Comparison of ENCODE assay signal across 12 cellular contexts in genomic region chr7:148447221-148447845, GRCh38.
DNase-seq lines count a peak whose midpoint lies in the region; ATAC-seq, FAIRE-seq and TF ChIP-seq lines count a peak whose summit lies in the region.
"Had no signal": no experiment of that assay in that cellular context is flagged by ENCODE, and none has a peak within 500 bp of the region (broad histone marks: within the 10 kb centered on the region; RNA-seq: fewer than 3 reads in every experiment).

No MANE protein-coding gene starts in this region.

- H3K18ac ChIP-seq in mesendoderm (ENCODE audit: low read length), result no peak overlapping the region

- no peak overlapping the region for H3K4me2 ChIP-seq in mesendoderm (ENCODE audit: low read length)

- H3K4me3 ChIP-seq in pancreas (no peak overlapping the region), heart left ventricle (no peak overlapping the region), mesendoderm (ENCODE audit: low read length) (no peak overlapping the region), MG63 (no peak overlapping the region)

- H3K4ac ChIP-seq in mesendoderm (ENCODE audit: low read depth, low read length), result no peak overlapping the region

- H3K56ac ChIP-seq in mesendoderm (ENCODE audit: low read length), result no peak overlapping the region

- no peak overlapping the region for H2BK120ac ChIP-seq in mesendoderm (ENCODE audit: low read depth, low read length)

- no peak overlapping the region for H3K23ac ChIP-seq in mesendoderm (ENCODE audit: low read length)

- ATAC-seq in GM18870 (IDR thresholded peaks at IDR 0.05; ENCODE audit: unreplicated experiment), result peak; percentile 98
- peak; percentile 91 for ATAC-seq in GM21717 (IDR thresholded peaks at IDR 0.05; ENCODE audit: unreplicated experiment)
- peak; percentile 83 for ATAC-seq in HG03439 (IDR thresholded peaks at IDR 0.05; ENCODE audit: unreplicated experiment)
- ATAC-seq in pancreas, result peak in 2 of 4 donors; percentile 16 to 33
- ATAC-seq in heart left ventricle, result no peak

- intact Hi-C loops in pancreas (cut with DNase I) (no loop called here), heart left ventricle (cut with DNase I) (no loop called here)

- no peak for DNase-seq in pancreas
- no peak for DNase-seq in heart left ventricle
- DNase-seq in mesendoderm, result no peak
- no peak for DNase-seq in activated gamma-delta T cell treated with Interleukin-2 at 50 U/mL for 16 hours
- DNase-seq in MG63, result no peak
- DNase-seq: EL, NCI-H510A treated with DMSO at 0.1 percent for 48 hours had no signal

- no peak overlapping the region for H4K5ac ChIP-seq in mesendoderm (ENCODE audit: low read length)

- H4K8ac ChIP-seq in mesendoderm (ENCODE audit: low read depth, low read length), result no peak overlapping the region

- FAIRE-seq in pancreas (lab: Jason Lieb, UNC), result peak; percentile 87
- FAIRE-seq: HTR-8/SVneo, TTC549 had no signal

- H2BK15ac ChIP-seq in mesendoderm (replicated peaks; ENCODE audit: low read depth), result no peak overlapping the region

- H2BK5ac ChIP-seq in mesendoderm (ENCODE audit: low read length), result no peak overlapping the region

- no peaks in the 10 kb centered on the region for H3K9me3 ChIP-seq in pancreas
- peaks cover 0 to 18% (median 3%) of the 10 kb centered on the region in 12 donors for H3K9me3 ChIP-seq in heart left ventricle
- H3K9me3 ChIP-seq in MG63, result no peaks in the 10 kb centered on the region

- H3K27ac ChIP-seq in pancreas (no peak overlapping the region), heart left ventricle (no peak overlapping the region), mesendoderm (ENCODE audit: low read depth, low read length) (no peak overlapping the region)

- TF ChIP-seq CTCF in pancreas (IDR thresholded peaks at IDR 0.05) (no peak), heart left ventricle (IDR thresholded peaks at IDR 0.05) (no peak)

- no peak overlapping the region for H2AK5ac ChIP-seq in mesendoderm (ENCODE audit: low read length)

- no peaks in the 10 kb centered on the region for H3K79me2 ChIP-seq in mesendoderm (ENCODE audit: control insufficient read depth, insufficient read depth, low read length)

- H3K9ac ChIP-seq in mesendoderm (ENCODE audit: low read length), result no peak overlapping the region

- no peaks in the 10 kb centered on the region for H3K36me3 ChIP-seq in pancreas
- no peaks in the 10 kb centered on the region for H3K36me3 ChIP-seq in heart left ventricle
- no peaks in the 10 kb centered on the region for H3K36me3 ChIP-seq in mesendoderm (ENCODE audit: control insufficient read depth, insufficient read depth, low read length)
- no peaks in the 10 kb centered on the region for H3K36me3 ChIP-seq in MG63

- TF ChIP-seq POLR2A in heart left ventricle (IDR thresholded peaks at IDR 0.05), result no peak

- H3K79me1 ChIP-seq in mesendoderm (ENCODE audit: low read length), result no peaks in the 10 kb centered on the region

- H3K27me3 ChIP-seq in pancreas (no peaks in the 10 kb centered on the region), heart left ventricle (no peaks in the 10 kb centered on the region), mesendoderm (ENCODE audit: insufficient read depth, low read length, poor library complexity) (no peaks in the 10 kb centered on the region), MG63 (no peaks in the 10 kb centered on the region)

- WGBS in pancreas, 2 donors, result 45 to 49% methylated on average over 4 of the region's 4 CpGs
- WGBS in heart left ventricle, 4 donors, result 75 to 84% (median 78%) methylated on average over 4 of the region's 4 CpGs
- WGBS in mesendoderm (ENCODE audit: extremely low coverage, insufficient coverage, low lambda C conversion rate), result no CpG with 5 or more reads among the region's 4 CpGs

- H3K4me1 ChIP-seq in pancreas (peaks cover 0 to 7% (median 0%) of the 10 kb centered on the region in 3 donors), heart left ventricle (no peaks in the 10 kb centered on the region), mesendoderm (ENCODE audit: control insufficient read depth, low read depth, low read length) (no peaks in the 10 kb centered on the region)

Comparison
In these comparisons a context has a peak if more than half of its experiments do, and no peak if none do; other contexts are left out.
1. ATAC-seq: peak in GM18870 (single experiment), GM21717 (single experiment) and HG03439 (single experiment); none in heart left ventricle (0 of 4).